ENCODE assay signal across 10 cellular contexts in genomic region chr2:230589497-230590015, GRCh38.
DNase-seq lines count a peak whose midpoint lies in the region; ATAC-seq and TF ChIP-seq lines count a peak whose summit lies in the region.
"Had no signal": no experiment of that assay in that cellular context is flagged by ENCODE, and none has a peak within 500 bp of the region (broad histone marks: within the 10 kb centered on the region; RNA-seq: fewer than 3 reads in every experiment).

No MANE protein-coding gene starts in this region.

- H2BK120ac ChIP-seq in mesendoderm (ENCODE audit: low read depth, low read length) = no peak overlapping the region

- no peak overlapping the region for H3K23ac ChIP-seq in mesendoderm (ENCODE audit: low read length)

- no peaks in the 10 kb centered on the region for H3K79me1 ChIP-seq in mesendoderm (ENCODE audit: low read length)

- H2AK5ac ChIP-seq in mesendoderm (ENCODE audit: low read length) = no peak overlapping the region

- no peaks in the 10 kb centered on the region for H3K27me3 ChIP-seq in mesendoderm (ENCODE audit: insufficient read depth, low read length, poor library complexity)

- H3K18ac ChIP-seq in mesendoderm (ENCODE audit: low read length) = no peak overlapping the region

- no peak overlapping the region for H4K5ac ChIP-seq in mesendoderm (ENCODE audit: low read length)

- no peak overlapping the region for H2BK15ac ChIP-seq in mesendoderm (replicated peaks; ENCODE audit: low read depth)

- no CpG with 5 or more reads among the region's 3 CpGs for WGBS in mesendoderm (ENCODE audit: extremely low coverage, insufficient coverage, low lambda C conversion rate)

- peaks cover 11 to 26% of the 10 kb centered on the region in 2 donors for H3K36me3 Mint-ChIP-seq in activated naive CD4-positive, alpha-beta T cell treated with anti-CD3 and anti-CD28 coated beads, Interleukin-2, amount 50 U/mL, for 72 hours

- no peaks in the 10 kb centered on the region for H3K79me2 ChIP-seq in mesendoderm (ENCODE audit: control insufficient read depth, insufficient read depth, low read length)

- H3K36me3 ChIP-seq in mesendoderm (ENCODE audit: control insufficient read depth, insufficient read depth, low read length) = no peaks in the 10 kb centered on the region

- peak overlapping the region in 1 of 2 donors; percentile 13 for H3K27ac Mint-ChIP-seq in activated naive CD4-positive, alpha-beta T cell treated with anti-CD3 and anti-CD28 coated beads, Interleukin-2, amount 50 U/mL, for 72 hours

- in situ Hi-C loops in GM13977 (cut with MboI; ENCODE audit: low pct_unique_long_range_greater_than_20kb, low sequenced_read_pairs, unreplicated experiment) = no loop called here

- no peak overlapping the region for H3K4me2 ChIP-seq in mesendoderm (ENCODE audit: low read length)

- H3K4ac ChIP-seq in mesendoderm (ENCODE audit: low read depth, low read length) = no peak overlapping the region

- H3K56ac ChIP-seq in mesendoderm (ENCODE audit: low read length) = no peak overlapping the region

- no peak overlapping the region for H3K27ac ChIP-seq in mesendoderm (ENCODE audit: low read depth, low read length)
- H3K27ac ChIP-seq: SK-N-MC had no signal

- H4K8ac ChIP-seq in mesendoderm (ENCODE audit: low read depth, low read length) = no peak overlapping the region

- TF ChIP-seq CTCF in GM13977 (IDR thresholded peaks at IDR 0.05; ENCODE audit: extremely low read depth, insufficient read depth, missing control alignments) = peak; percentile 6

- H2BK5ac ChIP-seq in mesendoderm (ENCODE audit: low read length) = no peak overlapping the region

- H3K4me1 ChIP-seq in mesendoderm (ENCODE audit: control insufficient read depth, low read depth, low read length) = no peaks in the 10 kb centered on the region

- DNase-seq in GM13977 (ENCODE audit: low spot score) (peak; percentile 68), AML-193 (lab: John Stamatoyannopoulos, UW) (no peak), NCI-H146 (lab: John Stamatoyannopoulos, UW) (no peak), DMS114 treated with DMSO at 0.1 percent for 48 hours (lab: John Stamatoyannopoulos, UW; ENCODE audit: unreplicated experiment) (no peak), mesendoderm (no peak)
- DNase-seq in activated naive CD4-positive, alpha-beta T cell treated with anti-CD3 and anti-CD28 coated beads, Interleukin-2, amount 50 U/mL, for 72 hours (ENCODE audit: low spot score in 2 of 2) = no peak
- DNase-seq: dermis blood vessel endothelial cell had no signal

- peak; percentile 99 for ATAC-seq in GM19468 (IDR thresholded peaks at IDR 0.05; ENCODE audit: extremely low read depth, unreplicated experiment)
- ATAC-seq in HG03378 (IDR thresholded peaks at IDR 0.05; ENCODE audit: unreplicated experiment) = peak; percentile 97
- peak; percentile 56 to 80 for ATAC-seq in activated naive CD4-positive, alpha-beta T cell treated with anti-CD3 and anti-CD28 coated beads, Interleukin-2, amount 50 U/mL, for 72 hours

- no peak overlapping the region for H3K4me3 ChIP-seq in mesendoderm (ENCODE audit: low read length)
- H3K4me3 ChIP-seq: SK-N-MC had no signal

- H3K9ac ChIP-seq in mesendoderm (ENCODE audit: low read length) = no peak overlapping the region

- peaks cover 17 to 18% of the 10 kb centered on the region in 2 donors for H3K9me3 Mint-ChIP-seq in activated naive CD4-positive, alpha-beta T cell treated with anti-CD3 and anti-CD28 coated beads, Interleukin-2, amount 50 U/mL, for 72 hours
